Comparison of ENCODE assay signal across 14 cellular contexts in genomic region chr2:226213717-226214116, GRCh38.
A peak's percentile ranks its signal among the peaks of the same experiment; 100 is the strongest.
DNase-seq lines count a peak whose midpoint lies in the region; ATAC-seq, FAIRE-seq and TF ChIP-seq lines count a peak whose summit lies in the region.
"Had no signal": no experiment of that assay in that cellular context is flagged by ENCODE, and none has a peak within 500 bp of the region (broad histone marks: within the 10 kb centered on the region; RNA-seq: fewer than 3 reads in every experiment).

No MANE protein-coding gene starts in this region.

- DNase-seq in AG09319 (ENCODE audit: extremely low read depth, low read depth), result peak; percentile 39
- DNase-seq in PC-3, result peak; percentile 49
- DNase-seq in dedifferentiated amniotic fluid mesenchymal stem cell (ENCODE audit: extremely low spot score), result peak; percentile 84
- DNase-seq in stimulated activated effector memory CD8-positive, alpha-beta T cell treated with anti-CD3 and anti-CD28 coated beads, Interleukin-12 subunit alpha, Interleukin-12 subunit beta, amount 100 ng/mL, for 72 hours (ENCODE audit: low spot score in 2 of 2), result no peak
- no peak for DNase-seq in Right ventricle myocardium superior
- DNase-seq in GOT3 (lab: John Stamatoyannopoulos, UW), result no peak
- no peak for DNase-seq in kidney
- DNase-seq: activated naive CD4-positive, alpha-beta T cell treated with anti-CD3 and anti-CD28 coated beads, Interleukin-2, amount 50 U/mL, for 16 hours; CD4-positive, CD25-positive, alpha-beta regulatory T cell; dermis blood vessel endothelial cell; left lung; NCI-H2227 treated with DMSO at 0.1 percent for 48 hours; nucleus accumbens had no signal

- H3K27ac Mint-ChIP-seq in stimulated activated effector memory CD8-positive, alpha-beta T cell treated with anti-CD3 and anti-CD28 coated beads, Interleukin-12 subunit alpha, Interleukin-12 subunit beta, amount 100 ng/mL, for 72 hours, result no peak overlapping the region
- H3K27ac Mint-ChIP-seq: CD4-positive, CD25-positive, alpha-beta regulatory T cell had no signal

- TF ChIP-seq EP300 in neural cell (conservative IDR thresholded peaks at IDR 0.05; ENCODE audit: poor library complexity, severe bottlenecking), result no peak

- 0 out of 2 replicates have a peak overlapping the region, but pooled peaks have one; percentile 6 for H3K27ac ChIP-seq in PC-3 (ENCODE audit: low read length)
- peak overlapping the region; percentile 55 for H3K27ac ChIP-seq in neural cell (ENCODE audit: low read length)
- no peak overlapping the region for H3K27ac ChIP-seq in kidney (ENCODE audit: low read depth in 2 of 2, low read length in 2 of 2)
- H3K27ac ChIP-seq: left lung had no signal

- intact Hi-C loops in PC-3 (cut with micrococcal nuclease) (loop anchor here (5.0 to 10.0 kb wide), 2 partner anchors 326 to 401 kb away; no protein-coding TSS in a partner anchor), Right ventricle myocardium superior (cut with DNase I) (no loop called here), kidney (cut with DNase I) (no loop called here)

- no peaks in the 10 kb centered on the region for H3K36me3 Mint-ChIP-seq in stimulated activated effector memory CD8-positive, alpha-beta T cell treated with anti-CD3 and anti-CD28 coated beads, Interleukin-12 subunit alpha, Interleukin-12 subunit beta, amount 100 ng/mL, for 72 hours
- H3K36me3 Mint-ChIP-seq: CD4-positive, CD25-positive, alpha-beta regulatory T cell had no signal

- CTCF ChIA-PET in PC-3 (lab: Charles Lee), result interaction anchor here (0.6 to 1.1 kb wide), 2 partner anchors 325 to 589 kb away, joined by 4 to 5 read pairs; no protein-coding TSS in a partner anchor

- no peak for ATAC-seq in PC-3
- no peak for ATAC-seq in stimulated activated effector memory CD8-positive, alpha-beta T cell treated with anti-CD3 and anti-CD28 coated beads, Interleukin-12 subunit alpha, Interleukin-12 subunit beta, amount 100 ng/mL, for 72 hours
- ATAC-seq in Right ventricle myocardium superior (ENCODE audit: poor library complexity), result no peak
- ATAC-seq: left lung had no signal

- H3K4me1 Mint-ChIP-seq in stimulated activated effector memory CD8-positive, alpha-beta T cell treated with anti-CD3 and anti-CD28 coated beads, Interleukin-12 subunit alpha, Interleukin-12 subunit beta, amount 100 ng/mL, for 72 hours, result no peaks in the 10 kb centered on the region
- H3K4me1 Mint-ChIP-seq: CD4-positive, CD25-positive, alpha-beta regulatory T cell had no signal

- POLR2A ChIA-PET in PC-3 (lab: Charles Lee; ENCODE audit: unreplicated experiment), result interaction anchor here (0.5 kb wide), 1 partner anchor 588 kb away, joined by 23 read pairs; no protein-coding TSS in a partner anchor

- peaks cover 42% of the 10 kb centered on the region for H3K4me1 ChIP-seq in PC-3 (ENCODE audit: insufficient read depth, low read length)
- no peaks in the 10 kb centered on the region for H3K4me1 ChIP-seq in kidney (ENCODE audit: control insufficient read depth in 1 of 2, insufficient read depth in 1 of 2, low read depth in 1 of 2, low read length in 2 of 2)
- H3K4me1 ChIP-seq: left lung had no signal

- no peak overlapping the region for H3K9ac ChIP-seq in PC-3 (ENCODE audit: low read length)
- no peak overlapping the region for H3K9ac ChIP-seq in neural cell (ENCODE audit: low read length)
- H3K9ac ChIP-seq in kidney (ENCODE audit: low read length in 2 of 2), result no peak overlapping the region

- no peak overlapping the region for H3K4me3 Mint-ChIP-seq in stimulated activated effector memory CD8-positive, alpha-beta T cell treated with anti-CD3 and anti-CD28 coated beads, Interleukin-12 subunit alpha, Interleukin-12 subunit beta, amount 100 ng/mL, for 72 hours
- H3K4me3 Mint-ChIP-seq: CD4-positive, CD25-positive, alpha-beta regulatory T cell had no signal

- TF ChIP-seq RAD21 in neural cell (conservative IDR thresholded peaks at IDR 0.05), result no peak

- TF ChIP-seq CTCF in AG09319 (IDR thresholded peaks at IDR 0.05; ENCODE audit: low read depth, low read length) (no peak), PC-3 (conservative IDR thresholded peaks at IDR 0.05; ENCODE audit: low read depth, low read length) (no peak), neural cell (IDR thresholded peaks at IDR 0.05; ENCODE audit: poor library complexity, severe bottlenecking) (no peak), kidney (IDR thresholded peaks at IDR 0.05; ENCODE audit: borderline replicate concordance, extremely low read depth, insufficient read depth) (no peak)

- FAIRE-seq in kidney (lab: Jason Lieb, UNC), result no peak

- H2AFZ ChIP-seq in PC-3 (ENCODE audit: low read length), result no peak overlapping the region
- no peak overlapping the region for H2AFZ ChIP-seq in neural cell (ENCODE audit: low read depth, low read length)

- H3K27me3 ChIP-seq in PC-3 (ENCODE audit: low read length), result no peaks in the 10 kb centered on the region
- H3K27me3 ChIP-seq in neural cell (ENCODE audit: insufficient read depth, low read depth, low read length), result no peaks in the 10 kb centered on the region
- H3K27me3 ChIP-seq: left lung had no signal

- H3F3A ChIP-seq in PC-3 (ENCODE audit: low read length, unreplicated experiment) (no peaks in the 10 kb centered on the region), neural cell (ENCODE audit: insufficient read depth, low read length, poor library complexity, severe bottlenecking) (no peaks in the 10 kb centered on the region)

- no TSS peak for BruUV-seq in PC-3 (replicated peaks; lab: Mats Ljungman, UMichigan)

- H3K9me3 Mint-ChIP-seq in stimulated activated effector memory CD8-positive, alpha-beta T cell treated with anti-CD3 and anti-CD28 coated beads, Interleukin-12 subunit alpha, Interleukin-12 subunit beta, amount 100 ng/mL, for 72 hours, result no peaks in the 10 kb centered on the region

- H4K20me1 ChIP-seq in PC-3 (ENCODE audit: low read length), result no peaks in the 10 kb centered on the region
- no peaks in the 10 kb centered on the region for H4K20me1 ChIP-seq in neural cell (ENCODE audit: insufficient read depth)

- H3K9me3 ChIP-seq in PC-3 (ENCODE audit: low read length), result no peaks in the 10 kb centered on the region
- H3K9me3 ChIP-seq in neural cell (ENCODE audit: low read length), result no peaks in the 10 kb centered on the region
- no peaks in the 10 kb centered on the region for H3K9me3 ChIP-seq in kidney (ENCODE audit: control insufficient read depth in 1 of 2, low read length in 2 of 2)
- H3K9me3 ChIP-seq: left lung had no signal

- H3K79me2 ChIP-seq in PC-3 (ENCODE audit: low read length), result no peaks in the 10 kb centered on the region
- H3K79me2 ChIP-seq in neural cell (replicated peaks; ENCODE audit: insufficient read depth, low read length), result no peaks in the 10 kb centered on the region

- H3K4me2 ChIP-seq in PC-3 (ENCODE audit: low read length) (peak overlapping the region; percentile 29; the same call in 1 of the 2 replicates), neural cell (ENCODE audit: low read length) (peak overlapping the region; percentile 10)

- no peaks in the 10 kb centered on the region for H3K9me2 ChIP-seq in PC-3 (replicated peaks; ENCODE audit: low read length)
- no peaks in the 10 kb centered on the region for H3K9me2 ChIP-seq in neural cell (ENCODE audit: insufficient read depth, low read length)

- no peak overlapping the region for H3K4me3 ChIP-seq in PC-3 (ENCODE audit: low read length)
- peak overlapping the region; percentile 23 for H3K4me3 ChIP-seq in neural cell (ENCODE audit: low read length)
- H3K4me3 ChIP-seq in kidney (ENCODE audit: low read length in 2 of 2), result no peak overlapping the region
- H3K4me3 ChIP-seq: left lung had no signal

- H3K36me3 ChIP-seq in PC-3 (ENCODE audit: low read depth, low read length), result no peaks in the 10 kb centered on the region
- no peaks in the 10 kb centered on the region for H3K36me3 ChIP-seq in neural cell (ENCODE audit: insufficient read depth, low read length)
- H3K36me3 ChIP-seq in kidney (ENCODE audit: control insufficient read depth in 1 of 2, insufficient read depth in 2 of 2, low read length in 2 of 2), result no peaks in the 10 kb centered on the region
- H3K36me3 ChIP-seq: left lung had no signal

TF ChIP-seq in neural cell, 6 proteins besides CTCF, POLR2A, EP300 and RAD21:
- TF ChIP-seq REST (IDR thresholded peaks at IDR 0.05; ENCODE audit: borderline replicate concordance) (peak; percentile 92), TAF1 (IDR thresholded peaks at IDR 0.05; ENCODE audit: low read depth) (no peak), EZH2 (IDR thresholded peaks at IDR 0.05; ENCODE audit: borderline replicate concordance, insufficient read depth, low read length, poor library complexity, severe bottlenecking) (no peak)

Comparison
In these comparisons a context has a peak if more than half of its experiments do, and no peak if none do; other contexts are left out.
1. DNase-seq: peak in AG09319 (single experiment), PC-3 (single experiment) and dedifferentiated amniotic fluid mesenchymal stem cell (single experiment); none in stimulated activated effector memory CD8-positive, alpha-beta T cell treated with anti-CD3 and anti-CD28 coated beads, Interleukin-12 subunit alpha, Interleukin-12 subunit beta, amount 100 ng/mL, for 72 hours (0 of 2), Right ventricle myocardium superior (single experiment), GOT3 (single experiment) and kidney (single experiment).
2. H3K27ac ChIP-seq: peak in PC-3 (single experiment) and neural cell (single experiment); none in kidney (0 of 2).